ENCODE assay signal across 8 cellular contexts in genomic region chr16:14300631-14301149, GRCh38.
DNase-seq lines count a peak whose midpoint lies in the region; ATAC-seq and TF ChIP-seq lines count a peak whose summit lies in the region.

No MANE protein-coding gene starts in this region.

- TF ChIP-seq CTCF in brain (conservative IDR thresholded peaks at IDR 0.05), result peak; percentile 57 to 74

- no peaks in the 10 kb centered on the region for H3K9me3 ChIP-seq in BLaER1 treated with 17β-estradiol and CSF1 and Interleukin-3, amounts not matched to agents 10 nM and 100 nM (replicated peaks in 1 of 11)
- no peaks in the 10 kb centered on the region for H3K9me3 ChIP-seq in skeletal muscle tissue (ENCODE audit: control insufficient read depth in 3 of 3, low read length in 3 of 3)

- peaks cover 37% of the 10 kb centered on the region for H3K4me1 Mint-ChIP-seq in brain
- H3K4me1 Mint-ChIP-seq in immature natural killer cell, result peaks cover 18 to 20% of the 10 kb centered on the region in 2 donors

- peaks cover 47% of the 10 kb centered on the region for H3K27me3 Mint-ChIP-seq in brain
- H3K27me3 Mint-ChIP-seq in immature natural killer cell (ENCODE audit: low read depth in 3 of 3), result peaks cover 8 to 20% (median 12%) of the 10 kb centered on the region in 3 donors

- peaks cover 30 to 43% (median 42%) of the 10 kb centered on the region in 11 experiments for H3K27me3 ChIP-seq in BLaER1 treated with 17β-estradiol and CSF1 and Interleukin-3, amounts not matched to agents 10 nM and 100 nM
- H3K27me3 ChIP-seq in skeletal muscle tissue (ENCODE audit: control insufficient read depth in 3 of 3, insufficient read depth in 3 of 3, low read length in 3 of 3), result no peaks in the 10 kb centered on the region

- peak; percentile 39 for ATAC-seq in GM18868 (IDR thresholded peaks at IDR 0.05; ENCODE audit: unreplicated experiment)
- no peak for ATAC-seq in GM21528 (IDR thresholded peaks at IDR 0.05; ENCODE audit: low FRiP score, unreplicated experiment)

- TF ChIP-seq RAD21 in Ishikawa (IDR thresholded peaks at IDR 0.05; ENCODE audit: low read depth), result peak; percentile 94

- H3K27ac Mint-ChIP-seq in brain (peak overlapping the region in 4 of 5 experiments; percentile 49 to 73 (median 66)), immature natural killer cell (no peak overlapping the region)

- peak overlapping the region; percentile 84 to 92 (median 87) for H3K4me3 Mint-ChIP-seq in brain
- H3K4me3 Mint-ChIP-seq in immature natural killer cell, result peak overlapping the region; percentile 67 to 85 (median 79)

- H3K27ac ChIP-seq in BLaER1 treated with 17β-estradiol and CSF1 and Interleukin-3, amounts not matched to agents 10 nM and 100 nM, result 0 out of 22 replicates have a peak overlapping the region, but pooled peaks of 1 of the 11 experiments have one; percentile 43
- peak overlapping the region; percentile 84 for H3K27ac ChIP-seq in skeletal muscle tissue (ENCODE audit: low read depth, low read length)

- H3K36me3 Mint-ChIP-seq in brain (no peaks in the 10 kb centered on the region), immature natural killer cell (no peaks in the 10 kb centered on the region)

- H4K20me1 ChIP-seq in BLaER1 treated with 17β-estradiol and CSF1 and Interleukin-3, amounts not matched to agents 10 nM and 100 nM, result peaks cover 0 to 26% (median 12%) of the 10 kb centered on the region in 11 experiments; a peak in 12 of 22 replicates

- H3K36me3 ChIP-seq in BLaER1 treated with 17β-estradiol and CSF1 and Interleukin-3, amounts not matched to agents 10 nM and 100 nM, result no peaks in the 10 kb centered on the region
- no peaks in the 10 kb centered on the region for H3K36me3 ChIP-seq in skeletal muscle tissue (ENCODE audit: control insufficient read depth in 3 of 3, insufficient read depth in 3 of 3, low read length in 3 of 3)

- H3K4me1 ChIP-seq in BLaER1 treated with 17β-estradiol and CSF1 and Interleukin-3, amounts not matched to agents 10 nM and 100 nM, result peaks cover 15 to 34% (median 23%) of the 10 kb centered on the region in 10 experiments; a peak in 19 of 20 replicates
- peaks cover 4 to 16% (median 12%) of the 10 kb centered on the region in 3 donors for H3K4me1 ChIP-seq in skeletal muscle tissue (ENCODE audit: control insufficient read depth in 3 of 3, insufficient read depth in 3 of 3, low read length in 3 of 3)

- peak overlapping the region in 2 of 11 experiments; percentile 66 to 74; a peak in 1 of 22 replicates for H3K9ac ChIP-seq in BLaER1 treated with 17β-estradiol and CSF1 and Interleukin-3, amounts not matched to agents 10 nM and 100 nM
- peak overlapping the region in 1 of 3 donors; percentile 87 for H3K9ac ChIP-seq in skeletal muscle tissue (ENCODE audit: low read depth in 1 of 3, low read length in 3 of 3)

- TF ChIP-seq EP300 in Ishikawa (IDR thresholded peaks at IDR 0.05; ENCODE audit: borderline replicate concordance), result peak; percentile 21; the same call in 1 of the 2 replicates

- DNase-seq in RPMI8226 (peak; percentile 90), immature natural killer cell (peak in 1 of 3 donors; percentile 20)

- H3K4me3 ChIP-seq in BLaER1 treated with 17β-estradiol and CSF1 and Interleukin-3, amounts not matched to agents 10 nM and 100 nM, result peak overlapping the region in 1 of 10 experiments; percentile 56; a peak in 3 of 20 replicates
- peak overlapping the region in 2 of 3 donors; percentile 29 to 32 for H3K4me3 ChIP-seq in skeletal muscle tissue (ENCODE audit: low read length in 3 of 3)

- peak overlapping the region in 7 of 11 experiments; percentile 88 to 98 (median 96); a peak in 9 of 22 replicates for H3K4me2 ChIP-seq in BLaER1 treated with 17β-estradiol and CSF1 and Interleukin-3, amounts not matched to agents 10 nM and 100 nM

- H3K9me3 Mint-ChIP-seq in brain, result peaks cover 0 to 6% (median 5%) of the 10 kb centered on the region in 5 experiments
- no peaks in the 10 kb centered on the region for H3K9me3 Mint-ChIP-seq in immature natural killer cell

TF ChIP-seq in Ishikawa, 13 proteins besides CTCF, POLR2A, EP300 and RAD21:
- TF ChIP-seq TEAD4 (IDR thresholded peaks at IDR 0.05), result 0 out of 2 replicates have a peak, but pooled peaks have one; percentile 12
- TF ChIP-seq, protein P1, sequence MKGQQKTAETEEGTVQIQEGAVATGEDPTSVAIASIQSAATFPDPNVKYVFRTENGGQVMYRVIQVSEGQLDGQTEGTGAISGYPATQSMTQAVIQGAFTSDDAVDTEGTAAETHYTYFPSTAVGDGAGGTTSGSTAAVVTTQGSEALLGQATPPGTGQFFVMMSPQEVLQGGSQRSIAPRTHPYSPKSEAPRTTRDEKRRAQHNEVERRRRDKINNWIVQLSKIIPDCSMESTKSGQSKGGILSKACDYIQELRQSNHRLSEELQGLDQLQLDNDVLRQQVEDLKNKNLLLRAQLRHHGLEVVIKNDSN (IDR thresholded peaks at IDR 0.05), result no peak
TF ChIP-seq in Ishikawa: peak in this region for 1.

Comparison
In these comparisons a context has a peak if more than half of its experiments do, and no peak if none do; other contexts are left out.
1. H3K27ac Mint-ChIP-seq: peak in brain (4 of 5); none in immature natural killer cell (0 of 6).